In the genomic region with DNA sequence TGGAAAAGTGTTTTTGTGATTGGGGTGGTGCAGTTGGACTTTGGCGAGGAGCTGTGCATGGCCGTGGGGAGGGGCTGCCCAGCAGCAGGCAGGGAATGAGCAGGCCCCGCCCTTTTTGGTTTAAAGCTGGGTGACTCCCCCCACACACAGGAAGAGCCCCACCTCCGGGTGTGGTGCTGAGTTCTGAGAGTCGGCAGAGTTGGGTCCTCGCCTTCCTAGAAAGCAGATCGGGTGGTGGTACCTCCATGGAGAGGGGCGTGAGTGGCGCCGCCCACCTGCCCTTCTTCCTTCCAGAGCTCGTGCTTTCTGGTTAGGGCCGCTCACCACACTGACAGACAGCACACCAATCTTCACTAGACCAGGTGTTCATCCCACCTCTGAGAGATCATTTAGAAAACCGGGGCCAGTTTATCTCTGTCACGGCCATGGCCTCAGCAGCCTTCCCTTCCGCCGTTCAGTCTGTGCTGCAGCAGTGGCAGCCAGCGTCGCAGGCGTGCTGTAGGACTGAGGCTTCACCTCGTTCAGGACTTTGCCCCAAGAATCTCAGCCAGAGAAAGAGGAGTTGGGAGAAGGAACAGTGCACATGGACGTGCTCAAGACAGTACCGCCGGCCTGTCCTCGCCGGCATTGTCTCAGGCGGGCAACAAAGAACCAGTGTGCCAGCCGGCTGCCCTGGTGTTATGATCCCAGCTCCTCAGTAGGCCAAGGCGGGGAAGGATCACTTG, we compare ENCODE assay signal across 10 cellular contexts.
DNase-seq lines count a peak whose midpoint lies in the region; ATAC-seq and TF ChIP-seq lines count a peak whose summit lies in the region.
"Had no signal": no experiment of that assay in that cellular context is flagged by ENCODE, and none has a peak within 500 bp of the region (broad histone marks: within the 10 kb centered on the region; RNA-seq: fewer than 3 reads in every experiment).

No MANE protein-coding gene starts in this region.

- peaks cover 3 to 50% (median 11%) of the 10 kb centered on the region in 5 donors for H3K36me3 Mint-ChIP-seq in naive thymus-derived CD4-positive, alpha-beta T cell

- H3K27me3 Mint-ChIP-seq in naive thymus-derived CD4-positive, alpha-beta T cell = no peaks in the 10 kb centered on the region

- no peak for TF ChIP-seq CTCF in VCaP (conservative IDR thresholded peaks at IDR 0.05)

- H3K9me3 Mint-ChIP-seq in naive thymus-derived CD4-positive, alpha-beta T cell = peaks cover 0 to 4% (median 0%) of the 10 kb centered on the region in 11 donors

- H3K27ac Mint-ChIP-seq in naive thymus-derived CD4-positive, alpha-beta T cell = peak overlapping the region; percentile 61 to 97 (median 94)

- H3K4me1 Mint-ChIP-seq in naive thymus-derived CD4-positive, alpha-beta T cell = peaks cover 35 to 69% (median 67%) of the 10 kb centered on the region in 7 donors

- POLR2A ChIA-PET in naive thymus-derived CD4-positive, alpha-beta T cell (lab: Charles Lee) = interaction anchor here (0.6 to 3.1 kb wide), 13 partner anchors 8 to 393 kb away, joined by 3 to 15 read pairs (median 3); no protein-coding TSS in a partner anchor

- H3K4me3 ChIP-seq in naive thymus-derived CD4-positive, alpha-beta T cell (ENCODE audit: low read length) = peak overlapping the region; percentile 9

- H3K36me3 ChIP-seq in naive thymus-derived CD4-positive, alpha-beta T cell (ENCODE audit: control insufficient read depth in 2 of 3, insufficient read depth in 3 of 3, low read length in 3 of 3) = no peaks in the 10 kb centered on the region

- H3K9me3 ChIP-seq in naive thymus-derived CD4-positive, alpha-beta T cell (ENCODE audit: control insufficient read depth in 2 of 3, low read length in 3 of 3) = no peaks in the 10 kb centered on the region

- peak overlapping the region; percentile 26 for H3K27ac ChIP-seq in VCaP
- H3K27ac ChIP-seq in naive thymus-derived CD4-positive, alpha-beta T cell (ENCODE audit: low read depth, low read length) = peak overlapping the region; percentile 77

- intact Hi-C loops in naive thymus-derived CD4-positive, alpha-beta T cell (cut with micrococcal nuclease) = loop anchor here (1.0 to 2.0 kb wide), 4 partner anchors 9 to 44 kb away; no protein-coding TSS in a partner anchor

- peak overlapping the region; percentile 52 to 88 (median 80) for H3K4me3 Mint-ChIP-seq in naive thymus-derived CD4-positive, alpha-beta T cell

- peaks cover 15 to 50% of the 10 kb centered on the region in 2 donors for H3K4me1 ChIP-seq in naive thymus-derived CD4-positive, alpha-beta T cell (ENCODE audit: control insufficient read depth in 2 of 2, insufficient read depth in 2 of 2, low read length in 2 of 2)

- CTCF ChIA-PET in naive thymus-derived CD4-positive, alpha-beta T cell (lab: Charles Lee) = interaction anchor here (0.8 to 1.2 kb wide), 3 partner anchors 11 to 67 kb away, joined by 3 read pairs; no protein-coding TSS in a partner anchor

- peak; percentile 89 for ATAC-seq in naive thymus-derived CD4-positive, alpha-beta T cell
- peak; percentile 86 for ATAC-seq in stimulated activated naive CD8-positive, alpha-beta T cell treated with anti-CD3 and anti-CD28 coated beads, Interleukin-15, Interleukin-2, amounts not matched to agents 100 U/mL and 50 U/mL, for 24 hours
- ATAC-seq in GM19463 (IDR thresholded peaks at IDR 0.05; ENCODE audit: unreplicated experiment) = no peak
- no peak for ATAC-seq in GM18870 (IDR thresholded peaks at IDR 0.05; ENCODE audit: unreplicated experiment)

- peak; percentile 71 for DNase-seq in activated T-helper 1 cell treated with Interleukin-2 at 50 U/mL for 16 hours (ENCODE audit: low read depth)
- peak in 8 of 9 donors; percentile 33 to 67 (median 58) for DNase-seq in naive thymus-derived CD4-positive, alpha-beta T cell
- peak; percentile 71 for DNase-seq in stimulated activated naive CD8-positive, alpha-beta T cell treated with anti-CD3 and anti-CD28 coated beads, Interleukin-15, Interleukin-2, amounts not matched to agents 100 U/mL and 50 U/mL, for 24 hours
- DNase-seq in NCI-H2227 (lab: John Stamatoyannopoulos, UW; ENCODE audit: unreplicated experiment) = no peak
- no peak for DNase-seq in NCI-H526 (lab: John Stamatoyannopoulos, UW)
- DNase-seq: left cardiac atrium, retina had no signal

- H3K27me3 ChIP-seq in naive thymus-derived CD4-positive, alpha-beta T cell (ENCODE audit: control insufficient read depth in 2 of 2, insufficient read depth in 2 of 2, low read length in 2 of 2) = no peaks in the 10 kb centered on the region

Comparison
In these comparisons a context has a peak if more than half of its experiments do, and no peak if none do; other contexts are left out.
1. DNase-seq: peak in activated T-helper 1 cell treated with Interleukin-2 at 50 U/mL for 16 hours (single experiment), naive thymus-derived CD4-positive, alpha-beta T cell (8 of 9) and stimulated activated naive CD8-positive, alpha-beta T cell treated with anti-CD3 and anti-CD28 coated beads, Interleukin-15, Interleukin-2, amounts not matched to agents 100 U/mL and 50 U/mL, for 24 hours (single experiment); none in NCI-H2227 (single experiment) and NCI-H526 (0 of 2).
2. ATAC-seq: peak in naive thymus-derived CD4-positive, alpha-beta T cell (single experiment) and stimulated activated naive CD8-positive, alpha-beta T cell treated with anti-CD3 and anti-CD28 coated beads, Interleukin-15, Interleukin-2, amounts not matched to agents 100 U/mL and 50 U/mL, for 24 hours (single experiment); none in GM19463 (single experiment) and GM18870 (single experiment).